ENCODE assay signal across 11 cellular contexts in the genomic region with DNA sequence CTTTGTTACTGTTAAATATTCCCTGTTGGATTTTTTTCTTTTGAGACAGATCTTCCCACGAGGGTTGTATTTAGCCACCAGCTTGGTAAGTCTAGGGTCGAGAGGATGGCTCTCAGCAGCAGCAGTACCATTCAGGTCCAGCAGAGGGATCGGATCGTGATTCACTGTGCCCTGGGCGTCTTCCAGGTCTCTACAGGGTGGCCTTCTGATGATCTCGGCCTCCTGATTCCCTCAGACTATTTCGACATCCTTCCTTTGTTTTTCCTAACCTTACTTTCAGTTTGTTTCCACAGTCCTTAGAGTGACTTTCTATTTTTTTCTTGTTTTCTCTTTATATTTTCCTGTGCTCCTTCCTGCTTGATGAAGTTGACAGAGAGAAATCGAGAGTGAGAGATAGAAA.
A peak's percentile ranks its signal among the peaks of the same experiment; 100 is the strongest.
DNase-seq lines count a peak whose midpoint lies in the region; ATAC-seq, FAIRE-seq and TF ChIP-seq lines count a peak whose summit lies in the region.
"Had no signal": no experiment of that assay in that cellular context is flagged by ENCODE, and none has a peak within 500 bp of the region (broad histone marks: within the 10 kb centered on the region; RNA-seq: fewer than 3 reads in every experiment).

No MANE protein-coding gene starts in this region.

- POLR2A ChIA-PET in naive thymus-derived CD4-positive, alpha-beta T cell (lab: Charles Lee): no interaction called here

- no peak overlapping the region for H3K4me2 ChIP-seq in astrocyte (ENCODE audit: low read length)

- peaks cover 4% of the 10 kb centered on the region for H3K36me3 ChIP-seq in astrocyte (ENCODE audit: insufficient read depth, low read length)
- peaks cover 0 to 8% (median 0%) of the 10 kb centered on the region in 3 experiments for H3K36me3 ChIP-seq in naive thymus-derived CD4-positive, alpha-beta T cell (ENCODE audit: control insufficient read depth in 2 of 3, insufficient read depth in 3 of 3, low read length in 3 of 3)

- no peak overlapping the region for H3K9ac ChIP-seq in astrocyte (ENCODE audit: low read length)

- H3K27ac Mint-ChIP-seq in astrocyte (ENCODE audit: unreplicated experiment) (no peak overlapping the region), neural crest cell (ENCODE audit: unreplicated experiment) (no peak overlapping the region)
- H3K27ac Mint-ChIP-seq in naive thymus-derived CD4-positive, alpha-beta T cell: no peak overlapping the region
- H3K27ac Mint-ChIP-seq: CD4-positive, CD25-positive, alpha-beta regulatory T cell had no signal

- no peak for ATAC-seq in naive thymus-derived CD4-positive, alpha-beta T cell

- H3K9me3 Mint-ChIP-seq in astrocyte (ENCODE audit: unreplicated experiment): peaks cover 23% of the 10 kb centered on the region
- peaks cover 49% of the 10 kb centered on the region for H3K9me3 Mint-ChIP-seq in neural crest cell
- peaks cover 19 to 93% (median 74%) of the 10 kb centered on the region in 11 donors for H3K9me3 Mint-ChIP-seq in naive thymus-derived CD4-positive, alpha-beta T cell

- H3K4me3 Mint-ChIP-seq in astrocyte (ENCODE audit: unreplicated experiment) (no peak overlapping the region), neural crest cell (no peak overlapping the region)
- no peak overlapping the region for H3K4me3 Mint-ChIP-seq in naive thymus-derived CD4-positive, alpha-beta T cell

- peak; percentile 10 for DNase-seq in SIG-M5 treated with dmso at 0.1 percent for 504 hours (lab: John Stamatoyannopoulos, UW; ENCODE audit: unreplicated experiment)
- DNase-seq in SIG-M5 (lab: John Stamatoyannopoulos, UW): no peak
- DNase-seq in LHCN-M2 (ENCODE audit: low read depth): peak; percentile 42
- no peak for DNase-seq in astrocyte (ENCODE audit: low read depth)
- DNase-seq in neural crest cell (ENCODE audit: low read depth, low spot score): no peak
- DNase-seq in activated effector memory CD4-positive, alpha-beta T cell treated with Interleukin-2 at 50 U/mL for 16 hours: no peak
- no peak for DNase-seq in naive thymus-derived CD4-positive, alpha-beta T cell
- no peak for DNase-seq in GM19238 (ENCODE audit: insufficient read length, low spot score)
- DNase-seq: CD4-positive, CD25-positive, alpha-beta regulatory T cell; dorsolateral prefrontal cortex; naive B cell had no signal

- H3K27me3 ChIP-seq in astrocyte (ENCODE audit: insufficient read depth, low read length): no peaks in the 10 kb centered on the region
- no peaks in the 10 kb centered on the region for H3K27me3 ChIP-seq in naive thymus-derived CD4-positive, alpha-beta T cell (ENCODE audit: control insufficient read depth in 2 of 2, insufficient read depth in 2 of 2, low read length in 2 of 2)
- H3K27me3 ChIP-seq: dorsolateral prefrontal cortex had no signal

- no peaks in the 10 kb centered on the region for H3K4me1 ChIP-seq in astrocyte (ENCODE audit: insufficient read depth, low read length)
- H3K4me1 ChIP-seq in naive thymus-derived CD4-positive, alpha-beta T cell (ENCODE audit: control insufficient read depth in 2 of 2, insufficient read depth in 2 of 2, low read length in 2 of 2): no peaks in the 10 kb centered on the region

- H3K27ac ChIP-seq in astrocyte (ENCODE audit: low read depth, low read length): no peak overlapping the region
- no peak overlapping the region for H3K27ac ChIP-seq in naive thymus-derived CD4-positive, alpha-beta T cell (ENCODE audit: low read depth, low read length)
- H3K27ac ChIP-seq: dorsolateral prefrontal cortex had no signal

- H3K36me3 Mint-ChIP-seq in astrocyte (ENCODE audit: low read depth, unreplicated experiment) (peaks cover 74% of the 10 kb centered on the region), neural crest cell (ENCODE audit: low read depth) (peaks cover 78% of the 10 kb centered on the region)
- H3K36me3 Mint-ChIP-seq in naive thymus-derived CD4-positive, alpha-beta T cell: peaks cover 39 to 88% (median 78%) of the 10 kb centered on the region in 5 donors

- H4K20me1 ChIP-seq in astrocyte (ENCODE audit: insufficient read depth, low read length): peaks cover 3% of the 10 kb centered on the region

- TF ChIP-seq CTCF in astrocyte (IDR thresholded peaks at IDR 0.05; ENCODE audit: insufficient read depth, low read depth, low read length) (peak; percentile 9), neural crest cell (conservative IDR thresholded peaks at IDR 0.05) (peak; percentile 37)

- peaks cover 2% of the 10 kb centered on the region for H3K4me1 Mint-ChIP-seq in astrocyte (ENCODE audit: low read depth, unreplicated experiment)
- H3K4me1 Mint-ChIP-seq in neural crest cell: no peaks in the 10 kb centered on the region
- peaks cover 0 to 9% (median 0%) of the 10 kb centered on the region in 7 donors for H3K4me1 Mint-ChIP-seq in naive thymus-derived CD4-positive, alpha-beta T cell

- H3K9me3 ChIP-seq in astrocyte (ENCODE audit: insufficient read depth, low read depth, low read length): peaks cover 18% of the 10 kb centered on the region
- peaks cover 0 to 56% (median 13%) of the 10 kb centered on the region in 3 experiments for H3K9me3 ChIP-seq in naive thymus-derived CD4-positive, alpha-beta T cell (ENCODE audit: control insufficient read depth in 2 of 3, low read length in 3 of 3)

- no peak for FAIRE-seq in astrocyte (lab: Jason Lieb, UNC)

- no peak overlapping the region for H3K4me3 ChIP-seq in astrocyte (ENCODE audit: insufficient read depth, low read depth, low read length)
- H3K4me3 ChIP-seq in naive thymus-derived CD4-positive, alpha-beta T cell (ENCODE audit: low read length): no peak overlapping the region
- H3K4me3 ChIP-seq: dorsolateral prefrontal cortex had no signal

- H3K27me3 Mint-ChIP-seq in astrocyte (ENCODE audit: low read depth, unreplicated experiment): no peaks in the 10 kb centered on the region
- H3K27me3 Mint-ChIP-seq in neural crest cell (ENCODE audit: low read depth): no peaks in the 10 kb centered on the region
- H3K27me3 Mint-ChIP-seq in naive thymus-derived CD4-positive, alpha-beta T cell: no peaks in the 10 kb centered on the region
- H3K27me3 Mint-ChIP-seq: CD4-positive, CD25-positive, alpha-beta regulatory T cell; naive B cell had no signal

- CTCF ChIA-PET in naive thymus-derived CD4-positive, alpha-beta T cell (lab: Charles Lee): no interaction called here

- no peak overlapping the region for H2AFZ ChIP-seq in astrocyte (ENCODE audit: low read depth, low read length)

- peaks cover 8% of the 10 kb centered on the region for H3K79me2 ChIP-seq in astrocyte (ENCODE audit: insufficient read depth, low read length)

- intact Hi-C loops in naive thymus-derived CD4-positive, alpha-beta T cell (cut with micrococcal nuclease): no loop called here

Comparison
In these comparisons a context has a peak if more than half of its experiments do, and no peak if none do; other contexts are left out.
1. DNase-seq: peak in SIG-M5 treated with dmso at 0.1 percent for 504 hours (single experiment) and LHCN-M2 (single experiment); none in SIG-M5 (single experiment), astrocyte (single experiment), neural crest cell (single experiment), activated effector memory CD4-positive, alpha-beta T cell treated with Interleukin-2 at 50 U/mL for 16 hours (single experiment), naive thymus-derived CD4-positive, alpha-beta T cell (0 of 9) and GM19238 (single experiment).